In the genomic region with DNA sequence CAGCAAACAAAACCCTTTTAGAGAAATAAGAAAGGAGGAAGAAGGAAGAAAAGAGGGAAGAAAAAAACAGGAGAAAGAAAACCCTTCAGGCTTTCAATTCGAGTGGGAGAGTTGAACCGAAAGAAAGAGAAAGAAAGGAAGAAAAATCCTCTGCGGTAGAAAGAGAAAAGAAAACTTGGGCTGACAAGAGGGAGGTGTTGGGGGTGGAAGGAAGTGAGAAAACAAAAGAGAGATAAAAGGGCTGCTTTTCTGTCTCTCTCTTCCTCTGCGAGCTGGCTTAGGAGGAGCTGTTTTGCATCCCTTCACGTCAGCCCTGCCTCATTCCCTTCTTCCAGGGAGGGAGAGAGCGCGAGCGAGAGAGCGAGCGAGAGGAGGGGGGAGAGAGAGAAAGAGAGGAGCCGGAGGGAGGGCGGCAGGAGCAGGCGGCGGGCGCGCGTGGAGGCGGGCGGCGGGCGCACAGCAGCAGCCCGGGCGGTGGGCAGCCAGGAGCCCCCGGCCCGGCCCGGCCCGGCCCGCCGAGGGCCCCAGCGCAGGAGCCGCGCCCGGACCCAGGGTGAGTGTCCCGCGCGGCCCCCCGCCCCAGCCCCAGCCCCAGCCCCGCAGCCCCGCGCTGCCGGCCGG, we compare ENCODE assay signal across 8 cellular contexts. TPM values are rescaled to one million over a fixed set of nuclear protein-coding genes. Genes with fewer than 3 reads are reported as not detected.
A peak's percentile ranks its signal among the peaks of the same experiment; 100 is the strongest.
DNase-seq lines count a peak whose midpoint lies in the region; ATAC-seq, FAIRE-seq and TF ChIP-seq lines count a peak whose summit lies in the region.

A gene with protein sequence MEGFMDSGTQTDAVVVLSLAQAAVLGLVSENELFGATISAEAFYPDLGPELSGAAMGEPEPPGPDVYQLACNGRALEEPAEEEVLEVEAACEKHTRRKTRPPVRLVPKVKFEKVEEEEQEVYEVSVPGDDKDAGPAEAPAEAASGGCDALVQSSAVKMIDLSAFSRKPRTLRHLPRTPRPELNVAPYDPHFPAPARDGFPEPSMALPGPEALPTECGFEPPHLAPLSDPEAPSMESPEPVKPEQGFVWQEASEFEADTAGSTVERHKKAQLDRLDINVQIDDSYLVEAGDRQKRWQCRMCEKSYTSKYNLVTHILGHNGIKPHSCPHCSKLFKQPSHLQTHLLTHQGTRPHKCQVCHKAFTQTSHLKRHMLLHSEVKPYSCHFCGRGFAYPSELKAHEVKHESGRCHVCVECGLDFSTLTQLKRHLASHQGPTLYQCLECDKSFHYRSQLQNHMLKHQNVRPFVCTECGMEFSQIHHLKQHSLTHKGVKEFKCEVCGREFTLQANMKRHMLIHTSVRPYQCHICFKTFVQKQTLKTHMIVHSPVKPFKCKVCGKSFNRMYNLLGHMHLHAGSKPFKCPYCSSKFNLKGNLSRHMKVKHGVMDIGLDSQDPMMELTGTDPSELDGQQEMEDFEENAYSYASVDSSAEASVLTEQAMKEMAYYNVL (plus strand): TSS at position 263 of the 621 bp plus-strand sequence. CDS start 65,814 bp downstream, outside the sequence.

- in situ Hi-C loops in astrocyte of the cerebellum (cut with HindIII; ENCODE audit: low sequenced_read_pairs) = no loop called here

- no peaks in the 10 kb centered on the region for H3K36me3 ChIP-seq in trophoblast cell (ENCODE audit: control insufficient read depth in 1 of 2, insufficient read depth in 2 of 2, low read length in 2 of 2)

- TF ChIP-seq CTCF in astrocyte of the cerebellum (IDR thresholded peaks at IDR 0.05; ENCODE audit: low read depth, low read length, missing control alignments) = no peak

- peak within 1 kb of the TSS; percentile 76 for H3K4me2 ChIP-seq in trophoblast cell (ENCODE audit: low read length)

- peak within 1 kb of the TSS; percentile 89 for H2AFZ ChIP-seq in trophoblast cell (ENCODE audit: insufficient read depth, low read length, poor library complexity)

- peak within 1 kb of the TSS; percentile 90 for H4K8ac ChIP-seq in trophoblast cell (ENCODE audit: low read depth, low read length)

- peak within 1 kb of the TSS; percentile 90 for H3K14ac ChIP-seq in trophoblast cell (ENCODE audit: low read length)

- H3K27ac ChIP-seq in right cardiac atrium (ENCODE audit: low read length) = peak within 1 kb of the TSS; percentile 88
- H3K27ac ChIP-seq in trophoblast cell (ENCODE audit: low read depth, low read length) = peak within 1 kb of the TSS; percentile 44

- peak within 1 kb of the TSS; percentile 33 for H2BK12ac ChIP-seq in trophoblast cell (ENCODE audit: low read length)

- H3K9ac ChIP-seq in trophoblast cell (ENCODE audit: low read length) = peak within 1 kb of the TSS; percentile 82

- H3K79me2 ChIP-seq in trophoblast cell (ENCODE audit: control insufficient read depth, insufficient read depth, low read length, poor library complexity) = peaks cover 13% of the 10 kb centered on the region

- FAIRE-seq in RCC 7860 (lab: Jason Lieb, UNC) = no peak

- H3K9me3 ChIP-seq in right cardiac atrium (ENCODE audit: control insufficient read depth, low read length) (no peaks in the 10 kb centered on the region), trophoblast cell (ENCODE audit: insufficient read depth, low read depth, low read length) (no peaks in the 10 kb centered on the region)

- H3K4ac ChIP-seq in trophoblast cell (ENCODE audit: low read depth, low read length) = peak within 1 kb of the TSS; percentile 85

- intact Hi-C loops in right cardiac atrium (cut with DNase I) = loop anchor here (5.0 to 10.0 kb wide), 2 partner anchors 64 to 71 kb away; no protein-coding TSS in a partner anchor

- WGBS in right cardiac atrium = under 1% methylated on average over 36 of the region's 42 CpGs
- no CpG with 5 or more reads among the region's 42 CpGs for WGBS in trophoblast cell (ENCODE audit: extremely low coverage, insufficient coverage, insufficient read length)

- H3K4me3 ChIP-seq in astrocyte of the cerebellum (ENCODE audit: low read depth, low read length) = peak within 1 kb of the TSS; percentile 67
- H3K4me3 ChIP-seq in right cardiac atrium (ENCODE audit: low read length) = peak within 1 kb of the TSS; percentile 97
- H3K4me3 ChIP-seq in trophoblast cell (ENCODE audit: low read depth, low read length) = peak within 1 kb of the TSS; percentile 75

- peak; percentile 16 for ATAC-seq in HG03045 (IDR thresholded peaks at IDR 0.05; ENCODE audit: unreplicated experiment)
- ATAC-seq in right cardiac atrium = peak; percentile 17 to 54

- H3K4me1 ChIP-seq in right cardiac atrium (ENCODE audit: control insufficient read depth, insufficient read depth, low read length) = peaks cover 13% of the 10 kb centered on the region
- peaks cover 30 to 36% of the 10 kb centered on the region in 2 experiments for H3K4me1 ChIP-seq in trophoblast cell (ENCODE audit: control insufficient read depth in 1 of 2, insufficient read depth in 2 of 2, low read length in 2 of 2)

- peak within 1 kb of the TSS; percentile 89 for H4K12ac ChIP-seq in trophoblast cell (ENCODE audit: low read depth, low read length)

- peaks cover 28% of the 10 kb centered on the region for H3K79me1 ChIP-seq in trophoblast cell (ENCODE audit: low read length)

- peak within 1 kb of the TSS; percentile 89 for H3K18ac ChIP-seq in trophoblast cell (ENCODE audit: low read length)

- H4K91ac ChIP-seq in trophoblast cell (ENCODE audit: low read depth, low read length) = peak within 1 kb of the TSS; percentile 87

- H2BK120ac ChIP-seq in trophoblast cell (ENCODE audit: insufficient read depth, low read length, poor library complexity) = peak within 1 kb of the TSS; percentile 73

- peak within 1 kb of the TSS; percentile 80 for H2AK5ac ChIP-seq in trophoblast cell (ENCODE audit: low read length)

- peak within 1 kb of the TSS; percentile 57 for H2BK5ac ChIP-seq in trophoblast cell (ENCODE audit: low read depth, low read length, poor library complexity)

- H3K27me3 ChIP-seq in right cardiac atrium (ENCODE audit: control insufficient read depth, insufficient read depth) (no peaks in the 10 kb centered on the region), trophoblast cell (ENCODE audit: insufficient read depth, low read length) (no peaks in the 10 kb centered on the region)

- DNase-seq in SHP77 (lab: John Stamatoyannopoulos, UW) = peak; percentile 32 to 50
- DNase-seq in SHP77 treated with DMSO at 0.1 percent for 48 hours (lab: John Stamatoyannopoulos, UW) = no peak
- peak; percentile 21 for DNase-seq in RCC 7860 (ENCODE audit: low spot score)
- DNase-seq in astrocyte of the cerebellum (ENCODE audit: low read depth) = peak; percentile 24
- peak; percentile 55 to 83 (median 82) for DNase-seq in right cardiac atrium
- peak in 1 of 2 donors; percentile 44 for DNase-seq in trophoblast cell
- no peak for DNase-seq in NCI-H187 (lab: John Stamatoyannopoulos, UW)

- no peak within 1 kb of the TSS for H3K23ac ChIP-seq in trophoblast cell (ENCODE audit: low read length)

RNA-seq across cellular contexts. Expression of the gene that starts here (rescaled TPM):
- total RNA-seq in right cardiac atrium = 10 to 100 TPM in 1 of 4 donors, 1 to 10 TPM in 3; 6.0 to 10.2 (median 8.1) TPM
- 3.4 TPM for polyA plus RNA-seq in right cardiac atrium
- 27.6 and 29.8 TPM in 2 replicates for polyA plus RNA-seq in trophoblast cell (2013)

Comparison
In these comparisons a context has a peak if more than half of its experiments do, and no peak if none do; other contexts are left out.
1. DNase-seq: peak in SHP77 (2 of 2), RCC 7860 (single experiment), astrocyte of the cerebellum (single experiment) and right cardiac atrium (3 of 3); none in SHP77 treated with DMSO at 0.1 percent for 48 hours (single experiment) and NCI-H187 (0 of 2).
2. Peak in every context shown above with its lines, with median percentiles within 50 percentile points of each other: H3K4me3 ChIP-seq.